Comparison of ENCODE assay signal across 9 cellular contexts in genomic region chr11:119317592-119318239, GRCh38. TPM values are rescaled to one million over a fixed set of nuclear protein-coding genes. Genes with fewer than 3 reads are reported as not detected.
DNase-seq lines count a peak whose midpoint lies in the region; ATAC-seq and TF ChIP-seq lines count a peak whose summit lies in the region.
"Had no signal": no experiment of that assay in that cellular context is flagged by ENCODE, and none has a peak within 500 bp of the region (broad histone marks: within the 10 kb centered on the region; RNA-seq: fewer than 3 reads in every experiment).

No MANE protein-coding gene starts in this region.

- WGBS in HUES64: 22% methylated on average over 13 of the region's 14 CpGs
- WGBS in mesodermal cell (ENCODE audit: insufficient coverage in 2 of 2), 2 experiments: 31 to 32% methylated on average over 7 to 8 of the region's 14 CpGs

- H3K27ac ChIP-seq in HUES64 (ENCODE audit: low read depth, low read length): peak overlapping the region; percentile 2; the same call in 1 of the 2 replicates
- H3K27ac ChIP-seq in mesodermal cell (ENCODE audit: low read depth, low read length, severe bottlenecking): peak overlapping the region; percentile 97
- H3K27ac ChIP-seq in thoracic aorta: peak overlapping the region; percentile 98 to 99

- in situ Hi-C loops in astrocyte of the cerebellum (cut with HindIII; ENCODE audit: low sequenced_read_pairs): no loop called here

- H3K4me1 ChIP-seq in HUES64 (ENCODE audit: insufficient read depth, low read length): peaks cover 44% of the 10 kb centered on the region
- peaks cover 47% of the 10 kb centered on the region for H3K4me1 ChIP-seq in mesodermal cell (ENCODE audit: control insufficient read depth, insufficient read depth, low read length, poor library complexity, severe bottlenecking)
- H3K4me1 ChIP-seq in thoracic aorta (ENCODE audit: control insufficient read depth in 1 of 2, low read depth in 2 of 2): peaks cover 33 to 76% of the 10 kb centered on the region in 2 donors

- H3K9me3 ChIP-seq in HUES64 (ENCODE audit: insufficient read depth, low read depth, low read length): no peaks in the 10 kb centered on the region
- no peaks in the 10 kb centered on the region for H3K9me3 ChIP-seq in mesodermal cell (ENCODE audit: control insufficient read depth, low read length)
- H3K9me3 ChIP-seq in thoracic aorta: no peaks in the 10 kb centered on the region

- H3K36me3 ChIP-seq in HUES64 (ENCODE audit: insufficient read depth, low read length) (peaks cover 16% of the 10 kb centered on the region), mesodermal cell (ENCODE audit: control insufficient read depth, insufficient read depth, low read length) (peaks cover 23% of the 10 kb centered on the region), thoracic aorta (peaks cover 14% of the 10 kb centered on the region)

- TF ChIP-seq CTCF in astrocyte of the cerebellum (IDR thresholded peaks at IDR 0.05; ENCODE audit: low read depth, low read length, missing control alignments) (no peak), thoracic aorta (IDR thresholded peaks at IDR 0.05) (no peak)

- no peak for ATAC-seq in thoracic aorta (ENCODE audit: insufficient number of reproducible peaks, low FRiP score, low read depth)

- peak overlapping the region; percentile 70 for H3K4me3 ChIP-seq in HUES64 (ENCODE audit: low read length)
- peak overlapping the region; percentile 56 for H3K4me3 ChIP-seq in astrocyte of the cerebellum (ENCODE audit: low read depth, low read length)
- H3K4me3 ChIP-seq in mesodermal cell (ENCODE audit: extremely low read depth, insufficient read depth, low read length, poor library complexity, severe bottlenecking): peak overlapping the region; percentile 86
- peak overlapping the region; percentile 85 for H3K4me3 ChIP-seq in thoracic aorta

- H3K27me3 ChIP-seq in HUES64 (ENCODE audit: insufficient read depth, low read length) (peaks cover 34% of the 10 kb centered on the region), thoracic aorta (replicated peaks; ENCODE audit: insufficient read depth) (no peaks in the 10 kb centered on the region)

- 0 out of 2 replicates have a peak overlapping the region, but pooled peaks have one; percentile 12 for H3K9ac ChIP-seq in HUES64 (ENCODE audit: low read depth, low read length)

- DNase-seq in astrocyte of the cerebellum (ENCODE audit: low read depth) (no peak), thoracic aorta (ENCODE audit: low spot score) (no peak), NCI-H146 (lab: John Stamatoyannopoulos, UW) (no peak), NOMO-1 treated with dmso at 0.1 percent for 144 hours (lab: John Stamatoyannopoulos, UW; ENCODE audit: unreplicated experiment) (no peak), NCI-H446 treated with DMSO at 0.1 percent for 48 hours (lab: John Stamatoyannopoulos, UW) (no peak)
- DNase-seq: MV-4-11 had no signal

RNA-seq across cellular contexts. Expression of gene MCAM, which starts 0.8 kb away (rescaled TPM):
- 13.1 TPM for polyA plus RNA-seq in HUES64 (2013, experiment 1 of 2)
- 12.7 TPM for polyA plus RNA-seq in HUES64 (2013, experiment 2 of 2)
- 143 TPM for polyA plus RNA-seq in mesodermal cell (2013, experiment 1 of 2)
- polyA plus RNA-seq in mesodermal cell (2013, experiment 2 of 2): 121 TPM
- 1,000 to 10,000 TPM; 3,387 to 6,698 TPM for total RNA-seq in thoracic aorta

RNA-seq across cellular contexts. Expression of gene RNF26, which starts 16.6 kb away (rescaled TPM):
- 43.1 TPM for polyA plus RNA-seq in HUES64 (2013, experiment 1 of 2)
- polyA plus RNA-seq in HUES64 (2013, experiment 2 of 2): 56.8 TPM
- 52.6 TPM for polyA plus RNA-seq in mesodermal cell (2013, experiment 1 of 2)
- 50.2 TPM for polyA plus RNA-seq in mesodermal cell (2013, experiment 2 of 2)
- total RNA-seq in thoracic aorta: 10 to 100 TPM; 11.0 to 12.1 TPM

RNA-seq across cellular contexts. Expression of gene C1QTNF5, which starts 23.0 kb away (rescaled TPM):
- 1.1 TPM for polyA plus RNA-seq in HUES64 (2013, experiment 1 of 2)
- 2.3 TPM for polyA plus RNA-seq in HUES64 (2013, experiment 2 of 2)
- 18.2 TPM for polyA plus RNA-seq in mesodermal cell (2013, experiment 1 of 2)
- 16.6 TPM for polyA plus RNA-seq in mesodermal cell (2013, experiment 2 of 2)
- total RNA-seq in thoracic aorta: 10 to 100 TPM; 53.2 to 98.2 TPM
- total RNA-seq: T-helper 1 cell treated with Interleukin-12 subunit alpha and Interleukin-12 subunit beta and Interleukin-4 antibody, amounts not matched to agents 30 ng/mL and 1 ng/mL, for 36 hours had no signal

RNA-seq across cellular contexts. Expression of gene MFRP, which starts 28.8 kb away (rescaled TPM):
- polyA plus RNA-seq in HUES64 (2013, experiment 1 of 2): not detected
- polyA plus RNA-seq in HUES64 (2013, experiment 2 of 2): not detected
- polyA plus RNA-seq in mesodermal cell (2013, experiment 1 of 2): not detected
- 0.10 TPM for polyA plus RNA-seq in mesodermal cell (2013, experiment 2 of 2)
- total RNA-seq in thoracic aorta: under 1 TPM in 1 of 2 donors, not detected in 1; 0.27 TPM
- total RNA-seq: T-helper 1 cell treated with Interleukin-12 subunit alpha and Interleukin-12 subunit beta and Interleukin-4 antibody, amounts not matched to agents 30 ng/mL and 1 ng/mL, for 36 hours had no signal

Comparison
In these comparisons a context has a peak if more than half of its experiments do, and no peak if none do; other contexts are left out.
1. H3K27ac ChIP-seq: peak in every context shown above with its lines; median percentile 98 in thoracic aorta; 97 in mesodermal cell; 2 in HUES64.